8 cellular contexts compared by ENCODE assay signal in the genomic region with DNA sequence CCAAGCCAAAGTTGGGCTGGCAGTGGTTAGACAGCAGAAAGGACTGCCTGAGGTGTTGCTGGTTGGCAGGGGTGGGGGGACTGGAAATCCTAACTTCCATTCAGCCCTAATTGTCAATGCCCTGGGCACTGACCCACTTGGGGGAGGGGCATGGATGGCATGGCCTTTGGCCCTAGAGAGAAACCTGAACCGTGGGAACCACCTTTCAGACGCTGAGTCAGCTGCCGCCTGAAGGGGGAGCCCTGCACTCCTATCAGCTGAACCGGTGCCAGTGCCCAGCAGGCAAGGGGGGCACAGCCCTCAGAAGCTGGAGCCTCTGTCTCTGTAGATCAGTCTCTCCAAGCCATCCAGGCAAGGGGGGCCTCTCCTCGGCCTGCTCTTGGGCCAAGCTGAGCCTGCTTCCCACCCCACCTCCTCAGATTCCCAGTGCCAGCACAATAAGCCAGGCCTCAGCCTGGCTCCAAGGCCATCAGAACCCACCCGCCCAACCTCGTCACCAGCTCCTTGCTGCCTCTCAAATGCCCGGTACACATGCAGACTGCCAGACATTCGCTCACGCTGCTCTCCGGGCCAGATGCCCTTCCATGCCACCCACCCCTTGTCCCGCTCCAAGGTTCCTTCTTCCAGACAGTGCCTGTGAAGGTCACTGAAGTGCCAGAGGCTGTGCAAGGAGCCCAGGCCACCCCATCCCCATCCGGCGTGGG. TPM values are rescaled to one million over a fixed set of nuclear protein-coding genes. Genes with fewer than 3 reads are reported as not detected.
DNase-seq lines count a peak whose midpoint lies in the region; ATAC-seq, FAIRE-seq and TF ChIP-seq lines count a peak whose summit lies in the region.

No MANE protein-coding gene starts in this region.

- TF ChIP-seq CTCF in AG09319 (IDR thresholded peaks at IDR 0.05; ENCODE audit: low read depth, low read length), result peak; percentile 71
- peak; percentile 84 for TF ChIP-seq CTCF in PC-3 (conservative IDR thresholded peaks at IDR 0.05; ENCODE audit: low read depth, low read length)

- H3K79me2 ChIP-seq in PC-3 (ENCODE audit: low read length), result peaks cover 8% of the 10 kb centered on the region

- no peaks in the 10 kb centered on the region for H3K9me2 ChIP-seq in PC-3 (replicated peaks; ENCODE audit: low read length)

- H3K27ac ChIP-seq in PC-3 (ENCODE audit: low read length), result peak overlapping the region; percentile 65

- H3K9me3 ChIP-seq in PC-3 (ENCODE audit: low read length), result no peaks in the 10 kb centered on the region

- no peak for DNase-seq in AG09319 (ENCODE audit: extremely low read depth, low read depth)
- peak; percentile 93 for DNase-seq in GM19239 (ENCODE audit: insufficient read length, low spot score)
- DNase-seq in PC-3, result peak; percentile 76
- DNase-seq in activated T-helper 2 cell treated with anti-CD3 and anti-CD28 coated beads, Interferon-gamma antibody, Interleukin-2, Interleukin-4, amounts not matched to agents 10 μg/mL and 5 μg/mL and 100 μg/mL, durations not matched to agents 14 hours and 24 hours and 36 hours (ENCODE audit: low spot score), result peak; percentile 40
- peak; percentile 21 to 77 (median 52) for DNase-seq in head of caudate nucleus
- peak; percentile 9 for DNase-seq in putamen (ENCODE audit: low spot score)
- DNase-seq in occipital lobe (lab: John Stamatoyannopoulos, UW), result no peak

- H3K36me3 Mint-ChIP-seq in activated T-helper 2 cell treated with anti-CD3 and anti-CD28 coated beads, Interferon-gamma antibody, Interleukin-2, Interleukin-4, amounts not matched to agents 10 μg/mL and 5 μg/mL and 100 μg/mL, durations not matched to agents 14 hours and 24 hours and 36 hours (ENCODE audit: low read depth), result no peaks in the 10 kb centered on the region

- peaks cover 22% of the 10 kb centered on the region for H3K27me3 Mint-ChIP-seq in activated T-helper 2 cell treated with anti-CD3 and anti-CD28 coated beads, Interferon-gamma antibody, Interleukin-2, Interleukin-4, amounts not matched to agents 10 μg/mL and 5 μg/mL and 100 μg/mL, durations not matched to agents 14 hours and 24 hours and 36 hours (ENCODE audit: low read depth)

- BruUV-seq in PC-3 (replicated peaks; lab: Mats Ljungman, UMichigan), result no TSS peak

- H3K9me3 Mint-ChIP-seq in activated T-helper 2 cell treated with anti-CD3 and anti-CD28 coated beads, Interferon-gamma antibody, Interleukin-2, Interleukin-4, amounts not matched to agents 10 μg/mL and 5 μg/mL and 100 μg/mL, durations not matched to agents 14 hours and 24 hours and 36 hours, result no peaks in the 10 kb centered on the region

- peaks cover 53% of the 10 kb centered on the region for H3K4me1 ChIP-seq in PC-3 (ENCODE audit: insufficient read depth, low read length)

- no peaks in the 10 kb centered on the region for H3K27me3 ChIP-seq in PC-3 (ENCODE audit: low read length)

- FAIRE-seq in GM19239 (lab: Jason Lieb, UNC), result peak; percentile 47

- no peaks in the 10 kb centered on the region for H4K20me1 ChIP-seq in PC-3 (ENCODE audit: low read length)

- no peak overlapping the region for H3K9ac ChIP-seq in PC-3 (ENCODE audit: low read length)

- POLR2A ChIA-PET in PC-3 (lab: Charles Lee; ENCODE audit: unreplicated experiment), result no interaction called here

- peak overlapping the region; percentile 86 for H3K4me2 ChIP-seq in PC-3 (ENCODE audit: low read length)

- ATAC-seq in PC-3 (peak; percentile 53), GM19328 (IDR thresholded peaks at IDR 0.05; ENCODE audit: unreplicated experiment) (no peak)

- H3K4me3 Mint-ChIP-seq in activated T-helper 2 cell treated with anti-CD3 and anti-CD28 coated beads, Interferon-gamma antibody, Interleukin-2, Interleukin-4, amounts not matched to agents 10 μg/mL and 5 μg/mL and 100 μg/mL, durations not matched to agents 14 hours and 24 hours and 36 hours (ENCODE audit: low read depth), result no peak overlapping the region

- H3F3A ChIP-seq in PC-3 (ENCODE audit: low read length, unreplicated experiment), result no peaks in the 10 kb centered on the region

- H3K4me1 Mint-ChIP-seq in activated T-helper 2 cell treated with anti-CD3 and anti-CD28 coated beads, Interferon-gamma antibody, Interleukin-2, Interleukin-4, amounts not matched to agents 10 μg/mL and 5 μg/mL and 100 μg/mL, durations not matched to agents 14 hours and 24 hours and 36 hours (ENCODE audit: low read depth), result no peaks in the 10 kb centered on the region

- H3K36me3 ChIP-seq in PC-3 (ENCODE audit: low read depth, low read length), result peaks cover 29% of the 10 kb centered on the region

- CTCF ChIA-PET in PC-3 (lab: Charles Lee), result interaction anchor here (0.6 to 0.7 kb wide), 2 partner anchors 15 to 550 kb away, joined by 3 read pairs; no protein-coding TSS in a partner anchor

- no peak overlapping the region for H2AFZ ChIP-seq in PC-3 (ENCODE audit: low read length)

- H3K27ac Mint-ChIP-seq in activated T-helper 2 cell treated with anti-CD3 and anti-CD28 coated beads, Interferon-gamma antibody, Interleukin-2, Interleukin-4, amounts not matched to agents 10 μg/mL and 5 μg/mL and 100 μg/mL, durations not matched to agents 14 hours and 24 hours and 36 hours, result no peak overlapping the region

- intact Hi-C loops in PC-3 (cut with micrococcal nuclease) (no loop called here), head of caudate nucleus (cut with DNase I) (no loop called here)
- intact Hi-C loops in activated T-helper 2 cell treated with anti-CD3 and anti-CD28 coated beads, Interferon-gamma antibody, Interleukin-2, Interleukin-4, amounts not matched to agents 10 μg/mL and 5 μg/mL and 100 μg/mL, durations not matched to agents 14 hours and 24 hours and 36 hours (cut with micrococcal nuclease), result no loop called here

- H3K4me3 ChIP-seq in PC-3 (ENCODE audit: low read length), result no peak overlapping the region

RNA-seq across cellular contexts. Expression of a gene that starts 11.6 kb away (rescaled TPM):
- total RNA-seq in PC-3 (2014; rRNA removed) (176 and 217 TPM in 2 replicates), occipital lobe (2.8 TPM)
- not detected in 2 replicates for total RNA-seq in activated T-helper 2 cell treated with anti-CD3 and anti-CD28 coated beads, Interferon-gamma antibody, Interleukin-2, Interleukin-4, amounts not matched to agents 10 μg/mL and 5 μg/mL and 100 μg/mL, durations not matched to agents 14 hours and 24 hours and 36 hours

RNA-seq across cellular contexts. Expression of a gene that starts 29.6 kb away (rescaled TPM):
- total RNA-seq in PC-3 (2014; rRNA removed) (not detected in 2 replicates), occipital lobe (1.1 TPM)
- total RNA-seq in activated T-helper 2 cell treated with anti-CD3 and anti-CD28 coated beads, Interferon-gamma antibody, Interleukin-2, Interleukin-4, amounts not matched to agents 10 μg/mL and 5 μg/mL and 100 μg/mL, durations not matched to agents 14 hours and 24 hours and 36 hours, result not detected in 2 replicates

RNA-seq across cellular contexts. Expression of a gene that starts 56.8 kb away (rescaled TPM):
- total RNA-seq in PC-3 (2014; rRNA removed) (88.4 and 91.6 TPM in 2 replicates), occipital lobe (53.5 TPM)
- 56.5 and 61.5 TPM in 2 replicates for total RNA-seq in activated T-helper 2 cell treated with anti-CD3 and anti-CD28 coated beads, Interferon-gamma antibody, Interleukin-2, Interleukin-4, amounts not matched to agents 10 μg/mL and 5 μg/mL and 100 μg/mL, durations not matched to agents 14 hours and 24 hours and 36 hours

Comparison
In these comparisons a context has a peak if more than half of its experiments do, and no peak if none do; other contexts are left out.
1. DNase-seq: peak in GM19239 (single experiment), PC-3 (single experiment), activated T-helper 2 cell treated with anti-CD3 and anti-CD28 coated beads, Interferon-gamma antibody, Interleukin-2, Interleukin-4, amounts not matched to agents 10 μg/mL and 5 μg/mL and 100 μg/mL, durations not matched to agents 14 hours and 24 hours and 36 hours (single experiment), head of caudate nucleus (42 of 42) and putamen (single experiment); none in AG09319 (single experiment) and occipital lobe (single experiment).
2. RNA of a gene that starts 11.6 kb away (total RNA-seq): 176 to 217 TPM in PC-3; 2.8 TPM in occipital lobe (single experiment) and not detected in activated T-helper 2 cell treated with anti-CD3 and anti-CD28 coated beads, Interferon-gamma antibody, Interleukin-2, Interleukin-4, amounts not matched to agents 10 μg/mL and 5 μg/mL and 100 μg/mL, durations not matched to agents 14 hours and 24 hours and 36 hours; every median in the first group is over 10 times any median in the second.